ENCODE assay signal across 12 cellular contexts in genomic region chr2:196247114-196247978, GRCh38.
DNase-seq lines count a peak whose midpoint lies in the region; ATAC-seq and TF ChIP-seq lines count a peak whose summit lies in the region.
"Had no signal": no experiment of that assay in that cellular context is flagged by ENCODE, and none has a peak within 500 bp of the region (broad histone marks: within the 10 kb centered on the region; RNA-seq: fewer than 3 reads in every experiment).

No MANE protein-coding gene starts in this region.

- TF ChIP-seq CTCF in GM23338 (conservative IDR thresholded peaks at IDR 0.05; ENCODE audit: low read depth in 2 of 2) = no peak

- no peak overlapping the region for H3K27ac ChIP-seq in GM23338 (ENCODE audit: low read depth)
- no peak overlapping the region for H3K27ac ChIP-seq in substantia nigra (ENCODE audit: low read depth, low read length, poor library complexity, severe bottlenecking)

- no peak overlapping the region for H3K4me3 ChIP-seq in GM23338

- no peaks in the 10 kb centered on the region for H3F3A ChIP-seq in GM23338 (replicated peaks; ENCODE audit: low read depth)

- intact Hi-C loops in left ventricle myocardium superior (cut with micrococcal nuclease) = no loop called here

- no peaks in the 10 kb centered on the region for H3K79me2 ChIP-seq in GM23338 (replicated peaks; ENCODE audit: insufficient read depth)

- H3K27me3 ChIP-seq in GM23338 (ENCODE audit: insufficient read depth) = no peaks in the 10 kb centered on the region

- ATAC-seq in GM23338 = no peak
- no peak for ATAC-seq in T-helper 17 cell
- ATAC-seq in left ventricle myocardium superior = peak; percentile 78
- no peak for ATAC-seq in stimulated activated effector memory CD8-positive, alpha-beta T cell treated with anti-CD3 and anti-CD28 coated beads, Interleukin-12 subunit alpha, Interleukin-12 subunit beta, amount 100 ng/mL, for 72 hours

- H3K4me1 Mint-ChIP-seq in GM23338 (no peaks in the 10 kb centered on the region), T-helper 17 cell (peaks cover 39% of the 10 kb centered on the region)
- peaks cover 60% of the 10 kb centered on the region for H3K4me1 Mint-ChIP-seq in stimulated activated effector memory CD8-positive, alpha-beta T cell treated with anti-CD3 and anti-CD28 coated beads, Interleukin-12 subunit alpha, Interleukin-12 subunit beta, amount 100 ng/mL, for 72 hours

- H3K36me3 ChIP-seq in GM23338 (ENCODE audit: insufficient read depth) = no peaks in the 10 kb centered on the region

- no peak for DNase-seq in GM23338 (ENCODE audit: low spot score)
- DNase-seq in T-helper 17 cell = no peak
- no peak for DNase-seq in left ventricle myocardium superior
- no peak for DNase-seq in stimulated activated effector memory CD8-positive, alpha-beta T cell treated with anti-CD3 and anti-CD28 coated beads, Interleukin-12 subunit alpha, Interleukin-12 subunit beta, amount 100 ng/mL, for 72 hours (ENCODE audit: low spot score in 2 of 2)
- no peak for DNase-seq in substantia nigra (lab: John Stamatoyannopoulos, UW)
- DNase-seq in EL = no peak
- DNase-seq in NCI-H69 (lab: John Stamatoyannopoulos, UW) = no peak
- DNase-seq: activated CD4-positive, alpha-beta T cell treated with anti-CD3 and anti-CD28 coated beads, Interleukin-2, amount 50 U/mL, for 48 hours; activated naive CD4-positive, alpha-beta T cell; nucleus accumbens; stimulated activated CD4-positive, alpha-beta T cell treated with anti-CD3 and anti-CD28 coated beads, Interleukin-2, amount 100 ng/mL, for 48 hours had no signal

- H3K4me3 Mint-ChIP-seq in GM23338 (no peak overlapping the region), T-helper 17 cell (no peak overlapping the region)
- no peak overlapping the region for H3K4me3 Mint-ChIP-seq in stimulated activated effector memory CD8-positive, alpha-beta T cell treated with anti-CD3 and anti-CD28 coated beads, Interleukin-12 subunit alpha, Interleukin-12 subunit beta, amount 100 ng/mL, for 72 hours
- H3K4me3 Mint-ChIP-seq: T-helper 1 cell treated with Interleukin-12 subunit alpha and Interleukin-12 subunit beta and Interleukin-4 antibody, amounts not matched to agents 30 μg/mL and 1 μg/mL, for 36 hours had no signal

- H3K27me3 Mint-ChIP-seq in GM23338 (ENCODE audit: insufficient read depth, low read depth, poor library complexity) = peaks cover 3% of the 10 kb centered on the region
- H3K27me3 Mint-ChIP-seq in T-helper 17 cell = no peaks in the 10 kb centered on the region

- no peaks in the 10 kb centered on the region for H4K20me1 ChIP-seq in GM23338 (replicated peaks; ENCODE audit: insufficient read depth)

- no peaks in the 10 kb centered on the region for H3K4me1 ChIP-seq in GM23338 (ENCODE audit: insufficient read depth)

- H3K36me3 Mint-ChIP-seq in GM23338 (ENCODE audit: low read depth) (no peaks in the 10 kb centered on the region), T-helper 17 cell (ENCODE audit: low read depth) (no peaks in the 10 kb centered on the region)
- H3K36me3 Mint-ChIP-seq in stimulated activated effector memory CD8-positive, alpha-beta T cell treated with anti-CD3 and anti-CD28 coated beads, Interleukin-12 subunit alpha, Interleukin-12 subunit beta, amount 100 ng/mL, for 72 hours = peaks cover 6% of the 10 kb centered on the region

- H3K9me3 Mint-ChIP-seq in GM23338 = no peaks in the 10 kb centered on the region
- peaks cover 5% of the 10 kb centered on the region for H3K9me3 Mint-ChIP-seq in stimulated activated effector memory CD8-positive, alpha-beta T cell treated with anti-CD3 and anti-CD28 coated beads, Interleukin-12 subunit alpha, Interleukin-12 subunit beta, amount 100 ng/mL, for 72 hours

- no peak overlapping the region for H2AFZ ChIP-seq in GM23338

- no peak overlapping the region for H3K4me2 ChIP-seq in GM23338

- peaks cover 6% of the 10 kb centered on the region; the same call in 1 of the 2 replicates for H3K9me2 ChIP-seq in GM23338 (ENCODE audit: insufficient read depth)

- H3K27ac Mint-ChIP-seq in GM23338 (peak overlapping the region; percentile 73; the same call in 1 of the 2 replicates), T-helper 17 cell (peak overlapping the region; percentile 56)
- peak overlapping the region; percentile 62 for H3K27ac Mint-ChIP-seq in stimulated activated effector memory CD8-positive, alpha-beta T cell treated with anti-CD3 and anti-CD28 coated beads, Interleukin-12 subunit alpha, Interleukin-12 subunit beta, amount 100 ng/mL, for 72 hours

- H3K9me3 ChIP-seq in T-helper 17 cell (ENCODE audit: control insufficient read depth, low read length, poor library complexity, severe bottlenecking) = no peaks in the 10 kb centered on the region

TF ChIP-seq in GM23338, 12 proteins besides CTCF, POLR2A, EP300 and RAD21:
- TF ChIP-seq, protein P1, sequence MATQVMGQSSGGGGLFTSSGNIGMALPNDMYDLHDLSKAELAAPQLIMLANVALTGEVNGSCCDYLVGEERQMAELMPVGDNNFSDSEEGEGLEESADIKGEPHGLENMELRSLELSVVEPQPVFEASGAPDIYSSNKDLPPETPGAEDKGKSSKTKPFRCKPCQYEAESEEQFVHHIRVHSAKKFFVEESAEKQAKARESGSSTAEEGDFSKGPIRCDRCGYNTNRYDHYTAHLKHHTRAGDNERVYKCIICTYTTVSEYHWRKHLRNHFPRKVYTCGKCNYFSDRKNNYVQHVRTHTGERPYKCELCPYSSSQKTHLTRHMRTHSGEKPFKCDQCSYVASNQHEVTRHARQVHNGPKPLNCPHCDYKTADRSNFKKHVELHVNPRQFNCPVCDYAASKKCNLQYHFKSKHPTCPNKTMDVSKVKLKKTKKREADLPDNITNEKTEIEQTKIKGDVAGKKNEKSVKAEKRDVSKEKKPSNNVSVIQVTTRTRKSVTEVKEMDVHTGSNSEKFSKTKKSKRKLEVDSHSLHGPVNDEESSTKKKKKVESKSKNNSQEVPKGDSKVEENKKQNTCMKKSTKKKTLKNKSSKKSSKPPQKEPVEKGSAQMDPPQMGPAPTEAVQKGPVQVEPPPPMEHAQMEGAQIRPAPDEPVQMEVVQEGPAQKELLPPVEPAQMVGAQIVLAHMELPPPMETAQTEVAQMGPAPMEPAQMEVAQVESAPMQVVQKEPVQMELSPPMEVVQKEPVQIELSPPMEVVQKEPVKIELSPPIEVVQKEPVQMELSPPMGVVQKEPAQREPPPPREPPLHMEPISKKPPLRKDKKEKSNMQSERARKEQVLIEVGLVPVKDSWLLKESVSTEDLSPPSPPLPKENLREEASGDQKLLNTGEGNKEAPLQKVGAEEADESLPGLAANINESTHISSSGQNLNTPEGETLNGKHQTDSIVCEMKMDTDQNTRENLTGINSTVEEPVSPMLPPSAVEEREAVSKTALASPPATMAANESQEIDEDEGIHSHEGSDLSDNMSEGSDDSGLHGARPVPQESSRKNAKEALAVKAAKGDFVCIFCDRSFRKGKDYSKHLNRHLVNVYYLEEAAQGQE (IDR thresholded peaks at IDR 0.05; ENCODE audit: unreplicated experiment) = no peak
- TF ChIP-seq ETS1 (IDR thresholded peaks at IDR 0.05) = no peak
- no peak for TF ChIP-seq EZH2 (IDR thresholded peaks at IDR 0.05; ENCODE audit: low read depth, unreplicated experiment)
